In genomic region chr22:33853200-33854097, GRCh38 we compare ENCODE assay signal across 8 cellular contexts.
DNase-seq lines count a peak whose midpoint lies in the region; ATAC-seq and TF ChIP-seq lines count a peak whose summit lies in the region.

No MANE protein-coding gene starts in this region.

- H3K4me3 ChIP-seq in HFF-Myc (replicated peaks; ENCODE audit: low read depth, low read length) = peak overlapping the region; percentile 44
- H3K4me3 ChIP-seq in hepatocyte = no peak overlapping the region

- peak; percentile 35 to 67 for ATAC-seq in activated CD4-positive, CD25-positive, alpha-beta regulatory T cell treated with anti-CD3 and anti-CD28 coated beads, Interleukin-2, amount 50 U/mL, for 24 hours

- 65% methylated on average over 9 of the region's 9 CpGs for WGBS in hepatocyte (ENCODE audit: low lambda C conversion rate, missing lambda C conversion rate)

- no peaks in the 10 kb centered on the region for H3K36me3 ChIP-seq in hepatocyte (replicated peaks; ENCODE audit: insufficient read depth, low read depth)

- no peaks in the 10 kb centered on the region for H3K9me2 ChIP-seq in hepatocyte (replicated peaks; ENCODE audit: insufficient read depth)

- H4K20me1 ChIP-seq in hepatocyte (ENCODE audit: insufficient read depth, poor library complexity, severe bottlenecking) = no peaks in the 10 kb centered on the region

- H3K4me1 ChIP-seq in hepatocyte (ENCODE audit: insufficient read depth) = peaks cover 33% of the 10 kb centered on the region

- H3K4me2 ChIP-seq in hepatocyte = peak overlapping the region; percentile 72

- no peak overlapping the region for H2AFZ ChIP-seq in hepatocyte

- no peak for DNase-seq in activated CD4-positive, CD25-positive, alpha-beta regulatory T cell (lab: John Stamatoyannopoulos, UW)
- no peak for DNase-seq in HFF-Myc (ENCODE audit: extremely low read depth, low read depth)
- DNase-seq in NCI-H2029 treated with DMSO at 0.1 percent for 48 hours (lab: John Stamatoyannopoulos, UW) = peak; percentile 49
- peak; percentile 87 for DNase-seq in astrocyte of the hippocampus (ENCODE audit: low read depth, low spot score)
- peak; percentile 58 for DNase-seq in hepatocyte (ENCODE audit: low spot score)
- DNase-seq in retina = peak; percentile 50
- no peak for DNase-seq in central memory CD4-positive, alpha-beta T cell

- no peak for TF ChIP-seq CTCF in HFF-Myc (IDR thresholded peaks at IDR 0.05; ENCODE audit: low read depth, low read length, missing control alignments)
- no peak for TF ChIP-seq CTCF in hepatocyte (IDR thresholded peaks at IDR 0.05; ENCODE audit: poor library complexity)

- no peaks in the 10 kb centered on the region for H3K27me3 ChIP-seq in hepatocyte

- peaks cover 74% of the 10 kb centered on the region for H3K79me2 ChIP-seq in hepatocyte

- peak overlapping the region; percentile 56 for H3K27ac ChIP-seq in hepatocyte

- no peaks in the 10 kb centered on the region for H3K9me3 ChIP-seq in hepatocyte (ENCODE audit: low read depth)

Comparison
In these comparisons a context has a peak if more than half of its experiments do, and no peak if none do; other contexts are left out.
1. DNase-seq: peak in NCI-H2029 treated with DMSO at 0.1 percent for 48 hours (single experiment), astrocyte of the hippocampus (single experiment), hepatocyte (single experiment) and retina (single experiment); none in activated CD4-positive, CD25-positive, alpha-beta regulatory T cell (0 of 4), HFF-Myc (single experiment) and central memory CD4-positive, alpha-beta T cell (single experiment).